In the genomic region with DNA sequence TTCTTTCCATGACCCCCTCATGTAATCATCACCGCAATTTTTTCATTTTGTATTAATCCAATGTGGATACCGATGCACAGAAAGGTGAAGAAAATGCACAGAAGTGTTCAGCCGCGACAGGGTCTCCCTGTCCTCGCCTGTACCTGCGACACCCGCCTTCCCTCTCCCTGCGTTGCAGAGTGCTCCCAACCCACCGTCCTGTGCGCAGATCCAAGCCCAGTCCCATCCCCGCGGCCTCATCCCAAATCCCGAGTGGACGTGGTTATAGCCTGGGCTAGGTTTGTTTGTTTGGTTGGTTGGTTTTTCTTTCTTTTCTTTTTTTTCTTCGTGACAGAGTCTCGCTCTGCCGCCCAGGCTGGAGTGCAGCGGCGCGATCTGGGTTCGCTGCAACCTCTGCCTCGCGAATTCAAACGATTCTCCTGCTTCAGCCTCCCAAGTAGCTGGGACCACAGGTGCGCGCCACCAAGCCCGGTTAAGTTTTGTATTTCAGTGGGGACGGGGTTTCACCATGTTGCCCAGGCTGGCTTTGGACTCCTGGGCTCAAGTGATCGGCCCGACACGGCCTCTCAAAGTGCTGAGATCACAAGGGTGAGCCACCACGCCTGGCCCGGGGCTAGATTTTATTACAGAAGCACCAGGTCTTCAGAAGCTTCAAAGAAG, we compare ENCODE assay signal across 9 cellular contexts. TPM values are rescaled to one million over a fixed set of nuclear protein-coding genes. Genes with fewer than 3 reads are reported as not detected.
A peak's percentile ranks its signal among the peaks of the same experiment; 100 is the strongest.
DNase-seq lines count a peak whose midpoint lies in the region; ATAC-seq, FAIRE-seq and TF ChIP-seq lines count a peak whose summit lies in the region.
"Had no signal": no experiment of that assay in that cellular context is flagged by ENCODE, and none has a peak within 500 bp of the region (broad histone marks: within the 10 kb centered on the region; RNA-seq: fewer than 3 reads in every experiment).

No MANE protein-coding gene starts in this region.

- H3K9me3 Mint-ChIP-seq in neural progenitor cell, result peaks cover 9% of the 10 kb centered on the region

- no peaks in the 10 kb centered on the region for H3K36me3 Mint-ChIP-seq in neural progenitor cell

- no peak for ATAC-seq in PC-3
- no peak for ATAC-seq in GM21619 (IDR thresholded peaks at IDR 0.05; ENCODE audit: unreplicated experiment)
- no peak for ATAC-seq in sciatic nerve

- H3K27ac Mint-ChIP-seq in neural progenitor cell, result no peak overlapping the region

- intact Hi-C loops in PC-3 (cut with micrococcal nuclease) (loop anchor here (10.0 kb wide), 1 partner anchor 379 kb away; a partner anchor contains a TSS), endothelial cell of umbilical vein (cut with micrococcal nuclease) (loop anchor here (5.0 to 10.0 kb wide), 2 partner anchors 356 to 899 kb away; a partner anchor contains a TSS), sciatic nerve (cut with DNase I) (loop anchor here (5.0 kb wide), 1 partner anchor 86 kb away; no protein-coding TSS in a partner anchor)

- no peaks in the 10 kb centered on the region for H3K36me3 ChIP-seq in BE2C
- H3K36me3 ChIP-seq in PC-3 (ENCODE audit: low read depth, low read length), result no peaks in the 10 kb centered on the region; the same call in 1 of the 2 replicates
- no peaks in the 10 kb centered on the region for H3K36me3 ChIP-seq in endothelial cell of umbilical vein (ENCODE audit: control insufficient read depth in 2 of 2, extremely low read depth in 1 of 2, insufficient read depth in 2 of 2, low read length in 2 of 2)
- no peaks in the 10 kb centered on the region for H3K36me3 ChIP-seq in neural progenitor cell

- no peaks in the 10 kb centered on the region for H3F3A ChIP-seq in PC-3 (ENCODE audit: low read length, unreplicated experiment)
- H3F3A ChIP-seq in neural progenitor cell (ENCODE audit: low read depth), result peaks cover 4% of the 10 kb centered on the region

- no peaks in the 10 kb centered on the region for H3K9me2 ChIP-seq in PC-3 (replicated peaks; ENCODE audit: low read length)

- no peaks in the 10 kb centered on the region for H3K4me1 ChIP-seq in BE2C
- peaks cover 8% of the 10 kb centered on the region; the same call in 1 of the 2 replicates for H3K4me1 ChIP-seq in PC-3 (ENCODE audit: insufficient read depth, low read length)
- peaks cover 4% of the 10 kb centered on the region for H3K4me1 ChIP-seq in endothelial cell of umbilical vein (ENCODE audit: control insufficient read depth, extremely low read depth, insufficient read depth, low read length)
- H3K4me1 ChIP-seq in neural progenitor cell, result peaks cover 5% of the 10 kb centered on the region

- H3K4me3 ChIP-seq in BE2C (ENCODE audit: low read depth, low read length), result peak overlapping the region; percentile 58
- H3K4me3 ChIP-seq in PC-3 (ENCODE audit: low read length), result peak overlapping the region; percentile 80
- H3K4me3 ChIP-seq in endothelial cell of umbilical vein (replicated peaks in 1 of 3; ENCODE audit: insufficient read depth in 1 of 3, low read depth in 1 of 3, low read length in 3 of 3), result peak overlapping the region in 2 of 3 experiments; percentile 17 to 57
- peak overlapping the region; percentile 71 for H3K4me3 ChIP-seq in neural progenitor cell

- H3K27me3 Mint-ChIP-seq in neural progenitor cell (ENCODE audit: insufficient read depth, low read depth), result peaks cover 66% of the 10 kb centered on the region

- peak overlapping the region; percentile 91 for H3K4me2 ChIP-seq in PC-3 (ENCODE audit: low read length)
- H3K4me2 ChIP-seq in endothelial cell of umbilical vein (ENCODE audit: insufficient read depth, low read length), result peak overlapping the region; percentile 42
- peak overlapping the region; percentile 98 for H3K4me2 ChIP-seq in neural progenitor cell

- DNase-seq in BE2C (no peak), PC-3 (no peak), endothelial cell of umbilical vein (ENCODE audit: low read depth, low spot score) (no peak), neural progenitor cell (ENCODE audit: low spot score) (no peak), sciatic nerve (ENCODE audit: low spot score) (no peak), cerebellar nuclear complex (lab: John Stamatoyannopoulos, UW) (no peak), NCI-H2029 treated with DMSO at 0.1 percent for 48 hours (lab: John Stamatoyannopoulos, UW) (no peak)

- TF ChIP-seq POLR2A in endothelial cell of umbilical vein (IDR thresholded peaks at IDR 0.05; ENCODE audit: low read depth, low read length), result no peak

- POLR2A ChIA-PET in PC-3 (lab: Charles Lee; ENCODE audit: unreplicated experiment) (no interaction called here), endothelial cell of umbilical vein (lab: Charles Lee) (no interaction called here)

- peak overlapping the region; percentile 86 for H3K4me3 Mint-ChIP-seq in neural progenitor cell

- H4K20me1 ChIP-seq in PC-3 (ENCODE audit: low read length) (no peaks in the 10 kb centered on the region), endothelial cell of umbilical vein (replicated peaks; ENCODE audit: control insufficient read depth, extremely low read depth, insufficient read depth, low read length) (no peaks in the 10 kb centered on the region), neural progenitor cell (ENCODE audit: low read depth) (peaks cover 16% of the 10 kb centered on the region)

- H3K9me1 ChIP-seq in endothelial cell of umbilical vein (replicated peaks; ENCODE audit: control insufficient read depth, extremely low read depth, insufficient read depth, low read length), result no peaks in the 10 kb centered on the region

- H2AFZ ChIP-seq in PC-3 (ENCODE audit: low read length), result peak overlapping the region; percentile 92
- H2AFZ ChIP-seq in endothelial cell of umbilical vein (ENCODE audit: low read depth, low read length), result peak overlapping the region; percentile 65
- no peak overlapping the region for H2AFZ ChIP-seq in neural progenitor cell (replicated peaks)

- H3K4me1 Mint-ChIP-seq in neural progenitor cell, result peaks cover 11% of the 10 kb centered on the region

- H3K9ac ChIP-seq in PC-3 (ENCODE audit: low read length) (no peak overlapping the region), endothelial cell of umbilical vein (replicated peaks; ENCODE audit: extremely low read depth, insufficient read depth, low read length) (no peak overlapping the region), neural progenitor cell (no peak overlapping the region)

- CTCF ChIA-PET in PC-3 (lab: Charles Lee), result no interaction called here
- CTCF ChIA-PET in endothelial cell of umbilical vein (lab: Charles Lee), result interaction anchor here (0.7 to 2.5 kb wide), 8 partner anchors 14 to 895 kb away, joined by 3 to 30 read pairs (median 4); no protein-coding TSS in a partner anchor

- no peak for FAIRE-seq in endothelial cell of umbilical vein (lab: Jason Lieb, UNC)

- H3K27me3 ChIP-seq in BE2C (peaks cover 7% of the 10 kb centered on the region), PC-3 (ENCODE audit: low read length) (no peaks in the 10 kb centered on the region), endothelial cell of umbilical vein (ENCODE audit: control insufficient read depth in 2 of 2, insufficient read depth in 2 of 2, low read length in 2 of 2) (peaks cover 8 to 11% of the 10 kb centered on the region in 2 experiments), neural progenitor cell (peaks cover 100% of the 10 kb centered on the region)

- BruUV-seq in PC-3 (replicated peaks; lab: Mats Ljungman, UMichigan) (no TSS peak), endothelial cell of umbilical vein (replicated peaks; lab: Mats Ljungman, UMichigan) (no TSS peak)

- no peak overlapping the region for H3K27ac ChIP-seq in PC-3 (ENCODE audit: low read length)
- H3K27ac ChIP-seq in endothelial cell of umbilical vein (ENCODE audit: insufficient read depth, low read depth, low read length), result no peak overlapping the region
- no peak overlapping the region for H3K27ac ChIP-seq in neural progenitor cell

- no peaks in the 10 kb centered on the region for H3K79me2 ChIP-seq in PC-3 (ENCODE audit: low read length)
- no peaks in the 10 kb centered on the region for H3K79me2 ChIP-seq in endothelial cell of umbilical vein (ENCODE audit: control insufficient read depth, insufficient read depth, low read length)
- H3K79me2 ChIP-seq in neural progenitor cell (ENCODE audit: low read depth), result no peaks in the 10 kb centered on the region

- dilution Hi-C loops in endothelial cell of umbilical vein (cut with MboI; ENCODE audit: extremely low pct_ligation_motif_present, low sequenced_read_pairs), result no loop called here

- no peak for TF ChIP-seq CTCF in BE2C (IDR thresholded peaks at IDR 0.05; ENCODE audit: low read depth, low read length)
- no peak for TF ChIP-seq CTCF in PC-3 (conservative IDR thresholded peaks at IDR 0.05; ENCODE audit: low read depth, low read length)
- TF ChIP-seq CTCF in endothelial cell of umbilical vein (IDR thresholded peaks at IDR 0.05; ENCODE audit: extremely low read depth in 1 of 2, insufficient read depth in 1 of 2, low read depth in 1 of 2, low read length in 2 of 2), result no peak
- no peak for TF ChIP-seq CTCF in neural progenitor cell (IDR thresholded peaks at IDR 0.05)

- H3K9me3 ChIP-seq in BE2C (no peaks in the 10 kb centered on the region), PC-3 (ENCODE audit: low read length) (no peaks in the 10 kb centered on the region), endothelial cell of umbilical vein (replicated peaks; ENCODE audit: control insufficient read depth, insufficient read depth, low read length) (no peaks in the 10 kb centered on the region), neural progenitor cell (ENCODE audit: low read depth) (no peaks in the 10 kb centered on the region)

RNA-seq across cellular contexts. Expression of a gene that starts 0.5 kb away (rescaled TPM):
- not detected for polyA plus RNA-seq in BE2C (2012; ENCODE audit: insufficient read depth, insufficient read length, low read depth)
- total RNA-seq in PC-3 (2014; rRNA removed) (1.5 and 2.0 TPM in 2 replicates), endothelial cell of umbilical vein (0.74 and 1.6 TPM in 2 replicates), neural progenitor cell (ENCODE audit: low replicate concordance) (not detected in 2 replicates), sciatic nerve (0.53 TPM)
- polyA plus RNA-seq in endothelial cell of umbilical vein, result 2.1 and 3.3 TPM in 2 replicates
- 2.3 and 2.6 TPM in 2 replicates for polyA plus RNA-seq in endothelial cell of umbilical vein (2011; cell fraction: cytosol; rRNA removed)
- 0.86 and 1.2 TPM in 2 replicates for polyA plus RNA-seq in endothelial cell of umbilical vein (2011; cell fraction: nucleus; rRNA removed)
- polyA plus RNA-seq in endothelial cell of umbilical vein (2012), result 1.7 and 2.4 TPM in 2 replicates
- 0.44 and 3.4 TPM in 2 replicates for polyA minus RNA-seq in endothelial cell of umbilical vein
- 1.2 TPM for polyA minus RNA-seq in endothelial cell of umbilical vein (2011; cell fraction: cytosol; rRNA and poly(A)+ RNA removed)
- polyA minus RNA-seq in endothelial cell of umbilical vein (2011; cell fraction: nucleus; rRNA and poly(A)+ RNA removed), result 0.43 TPM in 1 of 2 replicates, not detected in the other

RNA-seq across cellular contexts. Expression of a gene that starts 18.4 kb away (rescaled TPM):
- 1.5 TPM for polyA plus RNA-seq in BE2C (2012; ENCODE audit: insufficient read depth, insufficient read length, low read depth)
- total RNA-seq in PC-3 (2014; rRNA removed), result 5.8 and 8.1 TPM in 2 replicates
- total RNA-seq in endothelial cell of umbilical vein, result 7.0 and 14.0 TPM in 2 replicates
- 22.8 and 26.4 TPM in 2 replicates for polyA plus RNA-seq in endothelial cell of umbilical vein
- 20.7 and 22.3 TPM in 2 replicates for polyA plus RNA-seq in endothelial cell of umbilical vein (2011; cell fraction: cytosol; rRNA removed)
- 10.9 and 12.0 TPM in 2 replicates for polyA plus RNA-seq in endothelial cell of umbilical vein (2011; cell fraction: nucleus; rRNA removed)
- polyA plus RNA-seq in endothelial cell of umbilical vein (2012), result 9.9 and 10.3 TPM in 2 replicates
- 12.2 and 14.6 TPM in 2 replicates for polyA minus RNA-seq in endothelial cell of umbilical vein
- polyA minus RNA-seq in endothelial cell of umbilical vein (2011; cell fraction: cytosol; rRNA and poly(A)+ RNA removed), result not detected
- polyA minus RNA-seq in endothelial cell of umbilical vein (2011; cell fraction: nucleus; rRNA and poly(A)+ RNA removed), result 1.7 and 2.7 TPM in 2 replicates
- total RNA-seq in neural progenitor cell (ENCODE audit: low replicate concordance), result not detected in 2 replicates
- total RNA-seq in sciatic nerve, result 0.27 TPM

RNA-seq across cellular contexts. Expression of a gene that starts 25.5 kb away (rescaled TPM):
- not detected for polyA plus RNA-seq in BE2C (2012; ENCODE audit: insufficient read depth, insufficient read length, low read depth)
- 0.40 and 1.7 TPM in 2 replicates for total RNA-seq in PC-3 (2014; rRNA removed)
- total RNA-seq in endothelial cell of umbilical vein, result not detected in 2 replicates
- polyA plus RNA-seq in endothelial cell of umbilical vein, result 0.04 TPM in 1 of 2 replicates, not detected in the other
- polyA plus RNA-seq in endothelial cell of umbilical vein (2011; cell fraction: cytosol; rRNA removed), result not detected in 2 replicates
- not detected in 2 replicates for polyA plus RNA-seq in endothelial cell of umbilical vein (2011; cell fraction: nucleus; rRNA removed)
- polyA plus RNA-seq in endothelial cell of umbilical vein (2012), result not detected in 2 replicates
- not detected in 2 replicates for polyA minus RNA-seq in endothelial cell of umbilical vein
- 7.4 TPM for polyA minus RNA-seq in endothelial cell of umbilical vein (2011; cell fraction: cytosol; rRNA and poly(A)+ RNA removed)
- polyA minus RNA-seq in endothelial cell of umbilical vein (2011; cell fraction: nucleus; rRNA and poly(A)+ RNA removed), result 0.19 TPM in 1 of 2 replicates, not detected in the other
- not detected in 2 replicates for total RNA-seq in neural progenitor cell (ENCODE audit: low replicate concordance)
- total RNA-seq in sciatic nerve, result 0.80 TPM
- total RNA-seq: renal cortical epithelial cell had no signal

RNA-seq across cellular contexts. Expression of a gene that starts 40.3 kb away (rescaled TPM):
- 5.4 TPM for polyA plus RNA-seq in BE2C (2012; ENCODE audit: insufficient read depth, insufficient read length, low read depth)
- total RNA-seq in PC-3 (2014; rRNA removed), result 0.86 and 0.87 TPM in 2 replicates
- 0.33 and 2.3 TPM in 2 replicates for total RNA-seq in endothelial cell of umbilical vein
- 1.1 and 1.4 TPM in 2 replicates for polyA plus RNA-seq in endothelial cell of umbilical vein
- 1.8 and 1.9 TPM in 2 replicates for polyA plus RNA-seq in endothelial cell of umbilical vein (2011; cell fraction: cytosol; rRNA removed)
- 1.3 and 1.5 TPM in 2 replicates for polyA plus RNA-seq in endothelial cell of umbilical vein (2011; cell fraction: nucleus; rRNA removed)
- 0.85 and 1.2 TPM in 2 replicates for polyA plus RNA-seq in endothelial cell of umbilical vein (2012)
- polyA minus RNA-seq in endothelial cell of umbilical vein, result 0.61 and 0.96 TPM in 2 replicates
- 0.31 TPM for polyA minus RNA-seq in endothelial cell of umbilical vein (2011; cell fraction: cytosol; rRNA and poly(A)+ RNA removed)
- 0.53 and 0.63 TPM in 2 replicates for polyA minus RNA-seq in endothelial cell of umbilical vein (2011; cell fraction: nucleus; rRNA and poly(A)+ RNA removed)
- 0.11 and 0.40 TPM in 2 replicates for total RNA-seq in neural progenitor cell (ENCODE audit: low replicate concordance)
- total RNA-seq in sciatic nerve, result not detected

RNA-seq across cellular contexts. Expression of a gene that starts 59.3 kb away (rescaled TPM):
- polyA plus RNA-seq in BE2C (2012; ENCODE audit: insufficient read depth, insufficient read length, low read depth), result 4.3 TPM
- 32.0 and 39.9 TPM in 2 replicates for total RNA-seq in PC-3 (2014; rRNA removed)
- total RNA-seq in endothelial cell of umbilical vein, result 29.9 and 59.1 TPM in 2 replicates
- 17.5 and 23.1 TPM in 2 replicates for polyA plus RNA-seq in endothelial cell of umbilical vein
- 18.6 and 20.8 TPM in 2 replicates for polyA plus RNA-seq in endothelial cell of umbilical vein (2011; cell fraction: cytosol; rRNA removed)
- polyA plus RNA-seq in endothelial cell of umbilical vein (2011; cell fraction: nucleus; rRNA removed), result 14.9 and 17.1 TPM in 2 replicates
- polyA plus RNA-seq in endothelial cell of umbilical vein (2012), result 29.1 and 33.1 TPM in 2 replicates
- 54.4 and 54.5 TPM in 2 replicates for polyA minus RNA-seq in endothelial cell of umbilical vein
- 54.4 TPM for polyA minus RNA-seq in endothelial cell of umbilical vein (2011; cell fraction: cytosol; rRNA and poly(A)+ RNA removed)
- 11.0 TPM in 2 replicates for polyA minus RNA-seq in endothelial cell of umbilical vein (2011; cell fraction: nucleus; rRNA and poly(A)+ RNA removed)
- 2.2 and 2.8 TPM in 2 replicates for total RNA-seq in neural progenitor cell (ENCODE audit: low replicate concordance)
- total RNA-seq in sciatic nerve, result 34.0 TPM

Comparison
In these comparisons a context has a peak if more than half of its experiments do, and no peak if none do; other contexts are left out.
1. H3K4me2 ChIP-seq: peak in every context shown above with its lines; median percentile 98 in neural progenitor cell; 91 in PC-3; 42 in endothelial cell of umbilical vein.